10 cellular contexts compared by ENCODE assay signal in genomic region chr12:42426733-42427132, GRCh38.
A peak's percentile ranks its signal among the peaks of the same experiment; 100 is the strongest.
DNase-seq lines count a peak whose midpoint lies in the region; ATAC-seq and TF ChIP-seq lines count a peak whose summit lies in the region.
"Had no signal": no experiment of that assay in that cellular context is flagged by ENCODE, and none has a peak within 500 bp of the region (broad histone marks: within the 10 kb centered on the region; RNA-seq: fewer than 3 reads in every experiment).

No MANE protein-coding gene starts in this region.

- H3K4me3 ChIP-seq in HFF-Myc (replicated peaks; ENCODE audit: low read depth, low read length) (no peak overlapping the region), transverse colon (no peak overlapping the region)
- H3K4me3 ChIP-seq: heart left ventricle had no signal

- DNase-seq in Caki2 (ENCODE audit: low read depth) (peak; percentile 80), HFF-Myc (ENCODE audit: extremely low read depth, low read depth) (peak; percentile 16), iPS-NIHi7 (ENCODE audit: extremely low spot score) (peak; percentile 55), transverse colon (no peak), NCI-H510A treated with DMSO at 0.1 percent for 48 hours (lab: John Stamatoyannopoulos, UW) (no peak)
- peak; percentile 55 for DNase-seq in activated CD4-positive, alpha-beta memory T cell treated with anti-CD3 and anti-CD28 coated beads for 36 hours
- DNase-seq: heart left ventricle, substantia nigra had no signal

- TF ChIP-seq POLR2A in transverse colon (IDR thresholded peaks at IDR 0.05), result no peak

- H3K27ac Mint-ChIP-seq in activated CD4-positive, alpha-beta memory T cell treated with anti-CD3 and anti-CD28 coated beads for 36 hours, result no peak overlapping the region

- TF ChIP-seq EP300 in transverse colon (IDR thresholded peaks at IDR 0.05; ENCODE audit: low read depth), result no peak

- H3K9me3 Mint-ChIP-seq in activated CD4-positive, alpha-beta memory T cell treated with anti-CD3 and anti-CD28 coated beads for 36 hours, result no peaks in the 10 kb centered on the region

- no peak overlapping the region for H3K27ac ChIP-seq in transverse colon

- H3K4me3 Mint-ChIP-seq in activated CD4-positive, alpha-beta memory T cell treated with anti-CD3 and anti-CD28 coated beads for 36 hours, result no peak overlapping the region

- no peaks in the 10 kb centered on the region for H3K9me3 ChIP-seq in transverse colon
- H3K9me3 ChIP-seq: heart left ventricle had no signal

- CTCF ChIA-PET in activated CD4-positive, alpha-beta memory T cell treated with anti-CD3 and anti-CD28 coated beads for 36 hours (lab: Charles Lee), result no interaction called here

- no peak for TF ChIP-seq CTCF in HFF-Myc (IDR thresholded peaks at IDR 0.05; ENCODE audit: low read depth, low read length, missing control alignments)
- no peak for TF ChIP-seq CTCF in transverse colon (IDR thresholded peaks at IDR 0.05)

- H3K36me3 Mint-ChIP-seq in activated CD4-positive, alpha-beta memory T cell treated with anti-CD3 and anti-CD28 coated beads for 36 hours, result peaks cover 26% of the 10 kb centered on the region

- H3K4me1 Mint-ChIP-seq in activated CD4-positive, alpha-beta memory T cell treated with anti-CD3 and anti-CD28 coated beads for 36 hours (ENCODE audit: low read depth), result peaks cover 16% of the 10 kb centered on the region

- POLR2A ChIA-PET in activated CD4-positive, alpha-beta memory T cell treated with anti-CD3 and anti-CD28 coated beads for 36 hours (lab: Charles Lee), result no interaction called here

- intact Hi-C loops in activated CD4-positive, alpha-beta memory T cell treated with anti-CD3 and anti-CD28 coated beads for 36 hours (cut with micrococcal nuclease), result no loop called here
- intact Hi-C loops in transverse colon (cut with DNase I; ENCODE audit: low total_unique reads), result no loop called here

- in situ Hi-C loops in Caki2 (cut with HindIII; ENCODE audit: low pct_unique_long_range_greater_than_20kb, low sequenced_read_pairs) (no loop called here), transverse colon (cut with MboI; ENCODE audit: low pct_ligation_motif_present in 1 of 4, low pct_unique_long_range_greater_than_20kb in 1 of 4, low sequenced_read_pairs in 3 of 4) (no loop called here)

- H3K27me3 ChIP-seq in transverse colon, result no peaks in the 10 kb centered on the region
- H3K27me3 ChIP-seq: heart left ventricle had no signal

- H3K36me3 ChIP-seq in transverse colon, result no peaks in the 10 kb centered on the region

- no peaks in the 10 kb centered on the region for H3K4me1 ChIP-seq in transverse colon

- 86 to 89% methylated on average over 5 to 6 of the region's 6 CpGs for WGBS in transverse colon (ENCODE audit: low coverage in 1 of 2), 2 donors

- ATAC-seq in HG03025 (IDR thresholded peaks at IDR 0.05; ENCODE audit: low FRiP score, unreplicated experiment), result no peak
- no peak for ATAC-seq in HG02852 (IDR thresholded peaks at IDR 0.05; ENCODE audit: unreplicated experiment)

- no peaks in the 10 kb centered on the region for H3K27me3 Mint-ChIP-seq in activated CD4-positive, alpha-beta memory T cell treated with anti-CD3 and anti-CD28 coated beads for 36 hours

Comparison
In these comparisons a context has a peak if more than half of its experiments do, and no peak if none do; other contexts are left out.
1. DNase-seq: peak in Caki2 (single experiment), HFF-Myc (single experiment), activated CD4-positive, alpha-beta memory T cell treated with anti-CD3 and anti-CD28 coated beads for 36 hours (single experiment) and iPS-NIHi7 (single experiment); none in transverse colon (single experiment) and NCI-H510A treated with DMSO at 0.1 percent for 48 hours (single experiment).